In the genomic region with DNA sequence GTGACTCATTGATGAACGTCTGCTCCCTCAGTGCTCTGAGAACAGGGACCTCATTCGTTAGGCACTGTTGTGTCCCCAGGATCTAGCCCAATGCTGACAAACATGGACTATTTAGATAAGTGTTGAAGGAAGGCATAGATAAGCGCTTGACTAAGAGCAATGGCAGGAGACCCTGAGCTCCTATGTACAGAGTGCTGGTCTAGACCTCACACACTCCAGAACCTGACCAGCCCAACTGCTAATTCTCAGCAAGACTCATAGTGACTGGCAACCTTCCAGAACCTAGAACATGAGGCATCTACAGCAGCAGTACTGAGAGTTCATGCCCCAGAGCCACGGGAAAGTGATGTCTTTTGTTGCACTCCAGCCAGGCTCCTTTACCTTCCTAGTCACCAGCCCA, we compare ENCODE assay signal across 12 cellular contexts.
DNase-seq lines count a peak whose midpoint lies in the region; ATAC-seq and TF ChIP-seq lines count a peak whose summit lies in the region.
"Had no signal": no experiment of that assay in that cellular context is flagged by ENCODE, and none has a peak within 500 bp of the region (broad histone marks: within the 10 kb centered on the region; RNA-seq: fewer than 3 reads in every experiment).

No MANE protein-coding gene starts in this region.

- H3K36me3 ChIP-seq in mesenchymal stem cell (ENCODE audit: control insufficient read depth in 1 of 2, insufficient read depth in 2 of 2, low read depth in 1 of 2, low read length in 2 of 2): peaks cover 3 to 16% of the 10 kb centered on the region in 2 experiments
- H3K36me3 ChIP-seq: MG63 had no signal

- H3K36me3 Mint-ChIP-seq in effector memory CD8-positive, alpha-beta T cell (ENCODE audit: insufficient read depth): peaks cover 7% of the 10 kb centered on the region
- H3K36me3 Mint-ChIP-seq: WTC11 had no signal

- peaks cover 2 to 4% of the 10 kb centered on the region in 2 donors for H3K4me1 Mint-ChIP-seq in effector memory CD8-positive, alpha-beta T cell (ENCODE audit: low read depth in 2 of 2)
- H3K4me1 Mint-ChIP-seq: WTC11 had no signal

- no peak overlapping the region for H4K8ac ChIP-seq in mesenchymal stem cell (ENCODE audit: low read length)

- H3K27ac Mint-ChIP-seq in effector memory CD8-positive, alpha-beta T cell: peak overlapping the region; percentile 46 to 66
- H3K27ac Mint-ChIP-seq: stimulated activated naive CD8-positive, alpha-beta T cell treated with anti-CD3 and anti-CD28 coated beads, Interleukin-15, Interleukin-2, amounts not matched to agents 100 ng/mL and 50 ng/mL, for 24 hours; WTC11 had no signal

- H3K79me1 ChIP-seq in mesenchymal stem cell (replicated peaks; ENCODE audit: low read length, poor library complexity, severe bottlenecking): no peaks in the 10 kb centered on the region

- no peaks in the 10 kb centered on the region for H3K4me1 ChIP-seq in mesenchymal stem cell (ENCODE audit: control insufficient read depth, insufficient read depth, low read depth, low read length)
- H3K4me1 ChIP-seq: gastroesophageal sphincter had no signal

- no peak overlapping the region for H4K91ac ChIP-seq in mesenchymal stem cell (ENCODE audit: low read length)

- H3K9ac ChIP-seq in mesenchymal stem cell (ENCODE audit: low read length): no peak overlapping the region

- H2AFZ ChIP-seq in mesenchymal stem cell (ENCODE audit: low read depth, low read length): no peak overlapping the region

- TF ChIP-seq CTCF in GM13977 (IDR thresholded peaks at IDR 0.05; ENCODE audit: extremely low read depth, insufficient read depth, missing control alignments): no peak

- H2BK15ac ChIP-seq in mesenchymal stem cell (ENCODE audit: low read depth, poor library complexity, severe bottlenecking): no peak overlapping the region

- no peaks in the 10 kb centered on the region for H3K9me3 Mint-ChIP-seq in effector memory CD8-positive, alpha-beta T cell
- H3K9me3 Mint-ChIP-seq: CD4-positive, alpha-beta memory T cell; stimulated activated naive CD8-positive, alpha-beta T cell treated with anti-CD3 and anti-CD28 coated beads, Interleukin-15, Interleukin-2, amounts not matched to agents 100 ng/mL and 50 ng/mL, for 24 hours had no signal

- no peak overlapping the region for H3K23ac ChIP-seq in mesenchymal stem cell (ENCODE audit: low read length in 2 of 2)

- no peak overlapping the region for H3K4ac ChIP-seq in mesenchymal stem cell (ENCODE audit: low read depth in 1 of 2, low read length in 2 of 2)

- WGBS in mesenchymal stem cell: 74% methylated on average over 4 of the region's 4 CpGs

- intact Hi-C loops in posterior vena cava (cut with DNase I): no loop called here

- H2BK120ac ChIP-seq in mesenchymal stem cell (ENCODE audit: low read depth, low read length): no peak overlapping the region

- no peaks in the 10 kb centered on the region for H3K27me3 Mint-ChIP-seq in effector memory CD8-positive, alpha-beta T cell
- H3K27me3 Mint-ChIP-seq: CD4-positive, alpha-beta memory T cell; stimulated activated naive CD8-positive, alpha-beta T cell treated with anti-CD3 and anti-CD28 coated beads, Interleukin-15, Interleukin-2, amounts not matched to agents 100 ng/mL and 50 ng/mL, for 24 hours had no signal

- H3K14ac ChIP-seq in mesenchymal stem cell (ENCODE audit: low read length in 2 of 2): no peak overlapping the region

- in situ Hi-C loops in GM13977 (cut with MboI; ENCODE audit: low pct_unique_long_range_greater_than_20kb, low sequenced_read_pairs, unreplicated experiment): no loop called here

- H3K9me3 ChIP-seq in mesenchymal stem cell (ENCODE audit: control insufficient read depth, low read length): peaks cover 5% of the 10 kb centered on the region
- H3K9me3 ChIP-seq: gastroesophageal sphincter had no signal

- no peak overlapping the region for H3K18ac ChIP-seq in mesenchymal stem cell (ENCODE audit: low read depth in 1 of 2, low read length in 2 of 2)

- no peaks in the 10 kb centered on the region for H3K27me3 ChIP-seq in mesenchymal stem cell (ENCODE audit: control insufficient read depth in 1 of 2, insufficient read depth in 1 of 2, low read length in 2 of 2)
- H3K27me3 ChIP-seq: gastroesophageal sphincter, MG63 had no signal

- peak; percentile 10 for DNase-seq in EL
- DNase-seq in HUDEP-2 (lab: John Stamatoyannopoulos, UW; ENCODE audit: unreplicated experiment in 76 of 76): peak in 73 of 76 experiments; percentile 15 to 90 (median 64)
- no peak for DNase-seq in effector memory CD8-positive, alpha-beta T cell
- DNase-seq in mesenchymal stem cell: peak; percentile 5
- no peak for DNase-seq in posterior vena cava (ENCODE audit: low spot score)
- DNase-seq in GM13977 (ENCODE audit: low spot score): no peak
- DNase-seq: CD4-positive, alpha-beta memory T cell; MG63 had no signal

- no peak overlapping the region for H2BK12ac ChIP-seq in mesenchymal stem cell (ENCODE audit: low read length in 2 of 2)

- no peak for ATAC-seq in effector memory CD8-positive, alpha-beta T cell (replicated peaks)
- no peak for ATAC-seq in GM19035 (IDR thresholded peaks at IDR 0.05; ENCODE audit: unreplicated experiment)
- ATAC-seq: gastroesophageal sphincter, WTC11 had no signal

- no peak overlapping the region for H2AK5ac ChIP-seq in mesenchymal stem cell (ENCODE audit: low read length, severe bottlenecking)

- no peak overlapping the region for H3K4me3 Mint-ChIP-seq in effector memory CD8-positive, alpha-beta T cell
- H3K4me3 Mint-ChIP-seq: CD4-positive, alpha-beta memory T cell; stimulated activated naive CD8-positive, alpha-beta T cell treated with anti-CD3 and anti-CD28 coated beads, Interleukin-15, Interleukin-2, amounts not matched to agents 100 ng/mL and 50 ng/mL, for 24 hours; WTC11 had no signal

- H3K27ac ChIP-seq in mesenchymal stem cell (ENCODE audit: low read length, poor library complexity, severe bottlenecking): no peak overlapping the region
- H3K27ac ChIP-seq: gastroesophageal sphincter had no signal

- H2BK5ac ChIP-seq in mesenchymal stem cell (ENCODE audit: low read depth, low read length, poor library complexity, severe bottlenecking): no peak overlapping the region

- no peak overlapping the region for H3K4me3 ChIP-seq in mesenchymal stem cell (ENCODE audit: insufficient read depth in 1 of 2, low read depth in 1 of 2, low read length in 2 of 2)
- H3K4me3 ChIP-seq: gastroesophageal sphincter, MG63 had no signal

- no peak overlapping the region for H3K4me2 ChIP-seq in mesenchymal stem cell (ENCODE audit: low read length, poor library complexity, severe bottlenecking)

Comparison
In these comparisons a context has a peak if more than half of its experiments do, and no peak if none do; other contexts are left out.
1. DNase-seq: peak in EL (single experiment), HUDEP-2 (73 of 76) and mesenchymal stem cell (single experiment); none in effector memory CD8-positive, alpha-beta T cell (0 of 3), posterior vena cava (single experiment) and GM13977 (single experiment).